In the genomic region with DNA sequence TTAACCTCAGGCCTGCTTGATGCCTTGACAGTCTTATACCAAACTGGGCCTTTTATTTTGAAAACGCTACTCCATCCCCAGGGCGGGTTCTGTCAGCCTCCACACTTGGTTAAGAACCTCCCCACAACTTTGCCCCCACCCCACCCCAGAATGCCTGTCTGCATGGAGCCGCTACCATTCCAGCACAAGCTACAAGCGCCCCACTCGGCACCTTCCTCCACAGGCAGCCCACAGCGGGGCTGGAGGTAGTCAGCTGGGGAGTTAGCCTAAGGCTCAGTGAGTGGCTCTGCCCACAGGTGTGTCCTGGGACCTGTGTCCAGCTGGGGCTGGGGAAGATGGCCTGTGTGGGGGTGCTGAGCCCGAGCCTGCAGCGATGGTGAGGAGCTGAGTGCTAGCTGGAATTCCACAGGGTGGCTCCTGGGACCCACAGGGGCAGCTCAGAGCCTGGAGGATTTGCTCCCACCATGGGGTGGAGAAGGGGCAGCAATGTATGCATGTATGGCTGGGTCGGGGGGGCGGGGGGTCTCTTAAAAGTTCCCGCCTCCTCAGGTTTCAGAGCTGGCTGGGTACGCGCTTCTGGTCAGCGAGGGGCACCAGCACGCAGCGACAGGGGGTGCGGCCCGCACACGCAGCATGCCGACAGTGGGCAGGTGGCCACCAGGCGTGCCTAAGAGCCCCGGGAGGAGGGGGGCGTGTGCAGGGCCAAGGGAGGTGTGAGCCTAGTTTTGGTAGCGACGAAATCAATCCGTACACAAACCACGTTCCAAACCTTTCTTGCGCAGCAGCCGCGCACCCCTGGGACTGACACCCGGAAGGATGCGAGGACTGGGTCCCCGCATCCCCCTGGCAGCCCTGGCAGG, we compare ENCODE assay signal across 7 cellular contexts. TPM values are rescaled to one million over a fixed set of nuclear protein-coding genes. Genes with fewer than 3 reads are reported as not detected.
A peak's percentile ranks its signal among the peaks of the same experiment; 100 is the strongest.
DNase-seq lines count a peak whose midpoint lies in the region; ATAC-seq and TF ChIP-seq lines count a peak whose summit lies in the region.

No MANE protein-coding gene starts in this region.

- H3K27ac Mint-ChIP-seq in activated naive CD8-positive, alpha-beta T cell, result no peak overlapping the region

- no peaks in the 10 kb centered on the region for H3K9me3 Mint-ChIP-seq in activated naive CD8-positive, alpha-beta T cell (ENCODE audit: low read depth)

- no peak for TF ChIP-seq EP300 in Ishikawa (IDR thresholded peaks at IDR 0.05; ENCODE audit: borderline replicate concordance)

- peak overlapping the region; percentile 30 for H3K9ac ChIP-seq in iPS-18a (ENCODE audit: low read length)

- intact Hi-C loops in spleen (cut with DNase I; ENCODE audit: low total_unique reads), result no loop called here

- ATAC-seq in GM18867 (IDR thresholded peaks at IDR 0.05; ENCODE audit: unreplicated experiment), result no peak

- H3K36me3 ChIP-seq in iPS-18a (ENCODE audit: control insufficient read depth, low read depth, low read length), result no peaks in the 10 kb centered on the region
- H3K36me3 ChIP-seq in spleen, result no peaks in the 10 kb centered on the region

- H3K27me3 ChIP-seq in iPS-18a (ENCODE audit: control insufficient read depth, insufficient read depth, low read length) (peaks cover 18% of the 10 kb centered on the region), spleen (replicated peaks in 1 of 7) (peaks cover 0 to 58% (median 13%) of the 10 kb centered on the region in 7 donors)

- DNase-seq in spleen, result no peak
- DNase-seq in GOT3 (lab: John Stamatoyannopoulos, UW), result no peak
- DNase-seq in inferior parietal cortex (ENCODE audit: extremely low spot score), result no peak

- peak overlapping the region; percentile 78 for H3K4me3 Mint-ChIP-seq in activated naive CD8-positive, alpha-beta T cell

- H3K27ac ChIP-seq in iPS-18a (ENCODE audit: low read length) (no peak overlapping the region), spleen (peak overlapping the region in 6 of 8 donors; percentile 44 to 82 (median 66))

- H3K9me3 ChIP-seq in iPS-18a (ENCODE audit: control insufficient read depth, low read depth, low read length) (no peaks in the 10 kb centered on the region), spleen (no peaks in the 10 kb centered on the region)

- no peaks in the 10 kb centered on the region for H3K27me3 Mint-ChIP-seq in activated naive CD8-positive, alpha-beta T cell

- H3K36me3 Mint-ChIP-seq in activated naive CD8-positive, alpha-beta T cell, result no peaks in the 10 kb centered on the region

- 34 to 46% (median 41%) methylated on average over 27 to 33 of the region's 33 CpGs for WGBS in spleen, 5 donors

- no peak for TF ChIP-seq POLR2A in spleen (IDR thresholded peaks at IDR 0.05)

- no peak for TF ChIP-seq RAD21 in Ishikawa (IDR thresholded peaks at IDR 0.05; ENCODE audit: low read depth)

- peak overlapping the region; percentile 66 for H3K4me3 ChIP-seq in iPS-18a (ENCODE audit: low read length)
- peak overlapping the region; percentile 48 to 87 (median 59) for H3K4me3 ChIP-seq in spleen

- H3K4me1 Mint-ChIP-seq in activated naive CD8-positive, alpha-beta T cell (ENCODE audit: low read depth), result peaks cover 4% of the 10 kb centered on the region

- TF ChIP-seq CTCF in spleen (IDR thresholded peaks at IDR 0.05 in 8 of 11, conservative IDR thresholded peaks at IDR 0.05 in 3 of 11), result no peak

- H3K4me1 ChIP-seq in iPS-18a (ENCODE audit: control insufficient read depth, low read depth, low read length), result peaks cover 23% of the 10 kb centered on the region
- peaks cover 4 to 24% (median 16%) of the 10 kb centered on the region in 6 donors for H3K4me1 ChIP-seq in spleen

TF ChIP-seq in Ishikawa, 13 proteins besides CTCF, POLR2A, EP300 and RAD21:
- peak; percentile 23 for TF ChIP-seq ZBTB7A (IDR thresholded peaks at IDR 0.05; ENCODE audit: low read depth)
- no peak for TF ChIP-seq EGR1 (IDR thresholded peaks at IDR 0.05)
- TF ChIP-seq CEBPB (IDR thresholded peaks at IDR 0.05), result no peak
- TF ChIP-seq FOXM1 (IDR thresholded peaks at IDR 0.05; ENCODE audit: borderline replicate concordance, low read depth), result no peak
- no peak; the same call in 1 of the 2 replicates for TF ChIP-seq TEAD4 (IDR thresholded peaks at IDR 0.05)
- TF ChIP-seq REST (IDR thresholded peaks at IDR 0.05; ENCODE audit: low read depth), result no peak
- TF ChIP-seq TCF12 (IDR thresholded peaks at IDR 0.05; ENCODE audit: low read depth), result no peak
- TF ChIP-seq TAF1 (IDR thresholded peaks at IDR 0.05; ENCODE audit: low read depth), result no peak
- TF ChIP-seq YY1 (IDR thresholded peaks at IDR 0.05; ENCODE audit: low read depth), result no peak
- no peak for TF ChIP-seq NFIC (IDR thresholded peaks at IDR 0.05)
- TF ChIP-seq USF1 (IDR thresholded peaks at IDR 0.05), result no peak
- TF ChIP-seq, protein P1, sequence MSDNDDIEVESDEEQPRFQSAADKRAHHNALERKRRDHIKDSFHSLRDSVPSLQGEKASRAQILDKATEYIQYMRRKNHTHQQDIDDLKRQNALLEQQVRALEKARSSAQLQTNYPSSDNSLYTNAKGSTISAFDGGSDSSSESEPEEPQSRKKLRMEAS (IDR thresholded peaks at IDR 0.05), result peak; percentile 42

RNA-seq across cellular contexts. Expression of gene ETNK2, which starts 0.9 kb away (rescaled TPM):
- 10 to 100 TPM in 2 of 7 donors, 1 to 10 TPM in 5; 4.4 to 20.8 (median 8.6) TPM for total RNA-seq in spleen
- polyA plus RNA-seq in spleen, result 1 to 10 TPM; 1.9 to 3.8 (median 2.5) TPM

RNA-seq across cellular contexts. Expression of gene REN, which starts 15.2 kb away (rescaled TPM):
- under 1 TPM in 1 of 7 donors, not detected in 6; 0.25 TPM for total RNA-seq in spleen
- polyA plus RNA-seq in spleen, result under 1 TPM in 1 of 3 donors, not detected in 2; 0.12 TPM

RNA-seq across cellular contexts. Expression of gene KISS1, which starts 45.4 kb away (rescaled TPM):
- not detected for total RNA-seq in spleen
- polyA plus RNA-seq in spleen, result not detected
